ENCODE assay signal across 8 cellular contexts in genomic region chr17:352421-353212, GRCh38. TPM values are rescaled to one million over a fixed set of nuclear protein-coding genes. Genes with fewer than 3 reads are reported as not detected.
DNase-seq lines count a peak whose midpoint lies in the region; ATAC-seq and TF ChIP-seq lines count a peak whose summit lies in the region.

RPH3AL (minus strand) TSS chr17:352807; CDS start chr17:327543, 25,264 bp downstream.

- TF ChIP-seq CTCF in lung (IDR thresholded peaks at IDR 0.05; ENCODE audit: control extremely low read depth, extremely low read depth) (no peak), vagina (IDR thresholded peaks at IDR 0.05) (no peak)

- CTCF ChIA-PET in naive thymus-derived CD4-positive, alpha-beta T cell (lab: Charles Lee): no interaction called here

- H3K9me3 ChIP-seq in lung (ENCODE audit: control insufficient read depth in 2 of 2, insufficient read depth in 1 of 2, low read length in 1 of 2) (no peaks in the 10 kb centered on the region), vagina (no peaks in the 10 kb centered on the region)
- H3K9me3 ChIP-seq in naive thymus-derived CD4-positive, alpha-beta T cell (ENCODE audit: control insufficient read depth in 2 of 3, low read length in 3 of 3): no peaks in the 10 kb centered on the region

- peaks cover 0 to 5% (median 0%) of the 10 kb centered on the region in 5 donors for H3K36me3 Mint-ChIP-seq in naive thymus-derived CD4-positive, alpha-beta T cell

- H3K4me1 Mint-ChIP-seq in naive thymus-derived CD4-positive, alpha-beta T cell: peaks cover 0 to 18% (median 5%) of the 10 kb centered on the region in 7 donors

- H3K4me3 ChIP-seq in lung (no peak within 1 kb of the TSS), vagina (peak within 1 kb of the TSS in 1 of 2 donors; percentile 15)
- no peak within 1 kb of the TSS for H3K4me3 ChIP-seq in naive thymus-derived CD4-positive, alpha-beta T cell (ENCODE audit: low read length)

- H3K36me3 ChIP-seq in lung (ENCODE audit: control insufficient read depth in 2 of 2, insufficient read depth in 2 of 2, low read length in 2 of 2) (no peaks in the 10 kb centered on the region), vagina (no peaks in the 10 kb centered on the region)
- H3K36me3 ChIP-seq in naive thymus-derived CD4-positive, alpha-beta T cell (ENCODE audit: control insufficient read depth in 2 of 3, insufficient read depth in 3 of 3, low read length in 3 of 3): no peaks in the 10 kb centered on the region

- no peaks in the 10 kb centered on the region for H3K27me3 Mint-ChIP-seq in naive thymus-derived CD4-positive, alpha-beta T cell

- intact Hi-C loops in vagina (cut with DNase I): no loop called here
- intact Hi-C loops in naive thymus-derived CD4-positive, alpha-beta T cell (cut with micrococcal nuclease): no loop called here

- peak; percentile 34 for DNase-seq in activated effector memory CD4-positive, alpha-beta T cell treated with anti-CD3 and anti-CD28 coated beads, Interleukin-2, amount 50 U/mL, for 16 hours
- no peak for DNase-seq in activated effector memory CD4-positive, alpha-beta T cell treated with Interleukin-2 at 50 U/mL for 16 hours
- DNase-seq in caudate nucleus (lab: John Stamatoyannopoulos, UW) (no peak), lung (ENCODE audit: low spot score) (peak; percentile 82), vagina (ENCODE audit: extremely low spot score in 2 of 2) (no peak), RPMI8226 (no peak), HCEC 1CT (no peak)
- DNase-seq in naive thymus-derived CD4-positive, alpha-beta T cell: no peak

- H3K9me3 Mint-ChIP-seq in naive thymus-derived CD4-positive, alpha-beta T cell: peaks cover 0 to 8% (median 0%) of the 10 kb centered on the region in 11 donors

- no peak for TF ChIP-seq POLR2A in vagina (IDR thresholded peaks at IDR 0.05)

- POLR2A ChIA-PET in naive thymus-derived CD4-positive, alpha-beta T cell (lab: Charles Lee): no interaction called here

- no peak within 1 kb of the TSS for H3K4me3 Mint-ChIP-seq in naive thymus-derived CD4-positive, alpha-beta T cell

- ATAC-seq in lung (ENCODE audit: insufficient read depth, low FRiP score): peak; percentile 43
- ATAC-seq in naive thymus-derived CD4-positive, alpha-beta T cell: no peak

- H3K4me1 ChIP-seq in lung (ENCODE audit: control insufficient read depth in 2 of 2, insufficient read depth in 2 of 2, low read length in 2 of 2): peaks cover 0 to 40% of the 10 kb centered on the region in 2 donors
- H3K4me1 ChIP-seq in vagina: peaks cover 43% of the 10 kb centered on the region
- no peaks in the 10 kb centered on the region for H3K4me1 ChIP-seq in naive thymus-derived CD4-positive, alpha-beta T cell (ENCODE audit: control insufficient read depth in 2 of 2, insufficient read depth in 2 of 2, low read length in 2 of 2)

- H3K27ac ChIP-seq in caudate nucleus (ENCODE audit: low read depth, low read length) (peak within 1 kb of the TSS; percentile 54), lung (ENCODE audit: low read depth in 1 of 2, low read length in 1 of 2) (peak within 1 kb of the TSS; percentile 69 to 89), vagina (peak within 1 kb of the TSS; percentile 69)
- H3K27ac ChIP-seq in naive thymus-derived CD4-positive, alpha-beta T cell (ENCODE audit: low read depth, low read length): no peak within 1 kb of the TSS

- 37 to 50% methylated on average over 22 of the region's 22 CpGs for WGBS in lung, 2 donors

- H3K27ac Mint-ChIP-seq in naive thymus-derived CD4-positive, alpha-beta T cell: peak within 1 kb of the TSS in 1 of 9 donors; percentile 30

- H3K27me3 ChIP-seq in lung (ENCODE audit: control insufficient read depth, insufficient read depth): no peaks in the 10 kb centered on the region
- no peaks in the 10 kb centered on the region for H3K27me3 ChIP-seq in vagina
- H3K27me3 ChIP-seq in naive thymus-derived CD4-positive, alpha-beta T cell (ENCODE audit: control insufficient read depth in 2 of 2, insufficient read depth in 2 of 2, low read length in 2 of 2): no peaks in the 10 kb centered on the region

RNA-seq across cellular contexts. Expression of gene RPH3AL, which starts in this region (rescaled TPM):
- 10 to 100 TPM; 21.1 to 76.6 TPM for total RNA-seq in lung
- polyA plus RNA-seq in lung: 10 to 100 TPM; 19.5 to 22.1 TPM
- total RNA-seq in vagina: 43.5 TPM
- 10 to 100 TPM in 2 of 5 experiments, 1 to 10 TPM in 3; 3.0 to 19.6 (median 4.3) TPM for total RNA-seq in naive thymus-derived CD4-positive, alpha-beta T cell
- polyA plus RNA-seq in naive thymus-derived CD4-positive, alpha-beta T cell: 1 to 10 TPM in 1 of 2 donors, under 1 TPM in 1; 0.84 to 8.4 TPM

Comparison
In these comparisons a context has a peak if more than half of its experiments do, and no peak if none do; other contexts are left out.
1. DNase-seq: peak in activated effector memory CD4-positive, alpha-beta T cell treated with anti-CD3 and anti-CD28 coated beads, Interleukin-2, amount 50 U/mL, for 16 hours (single experiment) and lung (single experiment); none in activated effector memory CD4-positive, alpha-beta T cell treated with Interleukin-2 at 50 U/mL for 16 hours (single experiment), caudate nucleus (0 of 61), vagina (0 of 2), RPMI8226 (single experiment), naive thymus-derived CD4-positive, alpha-beta T cell (0 of 9) and HCEC 1CT (single experiment).